1 cellular context compared by ENCODE assay signal in the genomic region with DNA sequence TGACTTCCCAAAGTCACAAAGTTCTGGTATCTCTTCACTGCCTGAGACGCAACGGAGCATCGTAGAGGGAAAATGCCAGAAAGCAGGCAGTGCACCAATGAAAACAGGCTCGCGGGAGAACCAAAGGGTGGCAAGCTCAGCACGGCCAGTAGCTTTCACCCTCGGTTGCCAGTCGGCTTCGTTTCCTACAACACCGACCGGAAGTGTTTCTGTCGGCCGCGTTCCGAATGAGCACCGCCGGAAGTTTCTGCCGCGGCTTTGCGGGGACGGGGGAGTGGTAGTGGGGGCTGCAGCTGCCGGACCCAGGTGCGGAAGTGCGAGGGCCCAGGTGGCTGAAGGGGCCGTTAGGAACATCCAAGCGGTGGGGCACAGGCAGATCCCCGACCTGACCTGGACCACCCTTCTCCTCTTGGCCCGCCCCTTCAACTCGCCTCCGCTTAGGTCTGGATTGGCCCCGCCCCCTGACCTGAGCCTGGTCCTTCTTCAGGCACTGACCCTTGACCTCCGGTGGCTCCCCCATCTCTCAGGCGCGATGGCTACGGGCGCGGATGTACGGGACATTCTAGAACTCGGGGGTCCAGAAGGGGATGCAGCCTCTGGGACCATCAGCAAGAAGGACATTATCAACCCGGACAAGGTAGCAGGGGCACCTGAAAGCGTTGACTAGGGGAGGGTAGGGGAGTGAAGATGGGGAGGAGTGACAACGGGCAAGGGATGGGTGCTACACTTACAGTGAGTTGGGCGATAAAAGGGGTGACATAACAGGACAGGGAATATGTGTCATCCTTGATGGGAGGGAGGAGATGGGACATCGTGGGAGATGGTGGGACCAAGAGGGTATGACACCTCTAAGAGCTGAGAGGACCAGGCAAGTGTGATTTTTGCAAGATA.
A peak's percentile ranks its signal among the peaks of the same experiment; 100 is the strongest.
TF ChIP-seq lines count a peak whose summit lies in the region.

A gene with protein sequence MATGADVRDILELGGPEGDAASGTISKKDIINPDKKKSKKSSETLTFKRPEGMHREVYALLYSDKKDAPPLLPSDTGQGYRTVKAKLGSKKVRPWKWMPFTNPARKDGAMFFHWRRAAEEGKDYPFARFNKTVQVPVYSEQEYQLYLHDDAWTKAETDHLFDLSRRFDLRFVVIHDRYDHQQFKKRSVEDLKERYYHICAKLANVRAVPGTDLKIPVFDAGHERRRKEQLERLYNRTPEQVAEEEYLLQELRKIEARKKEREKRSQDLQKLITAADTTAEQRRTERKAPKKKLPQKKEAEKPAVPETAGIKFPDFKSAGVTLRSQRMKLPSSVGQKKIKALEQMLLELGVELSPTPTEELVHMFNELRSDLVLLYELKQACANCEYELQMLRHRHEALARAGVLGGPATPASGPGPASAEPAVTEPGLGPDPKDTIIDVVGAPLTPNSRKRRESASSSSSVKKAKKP (plus strand): TSS at position 250 of the 891 bp plus-strand sequence. CDS start 283 bp downstream, at position 533.

TF ChIP-seq in GM12878, 131 proteins besides CTCF, POLR2A, EP300 and RAD21 (continued from another document and continues in another):
- peak; percentile 95 for TF ChIP-seq RELA (IDR thresholded peaks at IDR 0.05; ENCODE audit: borderline replicate concordance, partially characterized antibody)
- TF ChIP-seq, protein P1, sequence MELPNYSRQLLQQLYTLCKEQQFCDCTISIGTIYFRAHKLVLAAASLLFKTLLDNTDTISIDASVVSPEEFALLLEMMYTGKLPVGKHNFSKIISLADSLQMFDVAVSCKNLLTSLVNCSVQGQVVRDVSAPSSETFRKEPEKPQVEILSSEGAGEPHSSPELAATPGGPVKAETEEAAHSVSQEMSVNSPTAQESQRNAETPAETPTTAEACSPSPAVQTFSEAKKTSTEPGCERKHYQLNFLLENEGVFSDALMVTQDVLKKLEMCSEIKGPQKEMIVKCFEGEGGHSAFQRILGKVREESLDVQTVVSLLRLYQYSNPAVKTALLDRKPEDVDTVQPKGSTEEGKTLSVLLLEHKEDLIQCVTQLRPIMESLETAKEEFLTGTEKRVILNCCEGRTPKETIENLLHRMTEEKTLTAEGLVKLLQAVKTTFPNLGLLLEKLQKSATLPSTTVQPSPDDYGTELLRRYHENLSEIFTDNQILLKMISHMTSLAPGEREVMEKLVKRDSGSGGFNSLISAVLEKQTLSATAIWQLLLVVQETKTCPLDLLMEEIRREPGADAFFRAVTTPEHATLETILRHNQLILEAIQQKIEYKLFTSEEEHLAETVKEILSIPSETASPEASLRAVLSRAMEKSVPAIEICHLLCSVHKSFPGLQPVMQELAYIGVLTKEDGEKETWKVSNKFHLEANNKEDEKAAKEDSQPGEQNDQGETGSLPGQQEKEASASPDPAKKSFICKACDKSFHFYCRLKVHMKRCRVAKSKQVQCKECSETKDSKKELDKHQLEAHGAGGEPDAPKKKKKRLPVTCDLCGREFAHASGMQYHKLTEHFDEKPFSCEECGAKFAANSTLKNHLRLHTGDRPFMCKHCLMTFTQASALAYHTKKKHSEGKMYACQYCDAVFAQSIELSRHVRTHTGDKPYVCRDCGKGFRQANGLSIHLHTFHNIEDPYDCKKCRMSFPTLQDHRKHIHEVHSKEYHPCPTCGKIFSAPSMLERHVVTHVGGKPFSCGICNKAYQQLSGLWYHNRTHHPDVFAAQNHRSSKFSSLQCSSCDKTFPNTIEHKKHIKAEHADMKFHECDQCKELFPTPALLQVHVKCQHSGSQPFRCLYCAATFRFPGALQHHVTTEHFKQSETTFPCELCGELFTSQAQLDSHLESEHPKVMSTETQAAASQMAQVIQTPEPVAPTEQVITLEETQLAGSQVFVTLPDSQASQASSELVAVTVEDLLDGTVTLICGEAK (IDR thresholded peaks at IDR 0.05; ENCODE audit: borderline replicate concordance), result peak; percentile 100
- peak; percentile 92 for TF ChIP-seq SMARCA5 (IDR thresholded peaks at IDR 0.05)
- TF ChIP-seq, protein P2, sequence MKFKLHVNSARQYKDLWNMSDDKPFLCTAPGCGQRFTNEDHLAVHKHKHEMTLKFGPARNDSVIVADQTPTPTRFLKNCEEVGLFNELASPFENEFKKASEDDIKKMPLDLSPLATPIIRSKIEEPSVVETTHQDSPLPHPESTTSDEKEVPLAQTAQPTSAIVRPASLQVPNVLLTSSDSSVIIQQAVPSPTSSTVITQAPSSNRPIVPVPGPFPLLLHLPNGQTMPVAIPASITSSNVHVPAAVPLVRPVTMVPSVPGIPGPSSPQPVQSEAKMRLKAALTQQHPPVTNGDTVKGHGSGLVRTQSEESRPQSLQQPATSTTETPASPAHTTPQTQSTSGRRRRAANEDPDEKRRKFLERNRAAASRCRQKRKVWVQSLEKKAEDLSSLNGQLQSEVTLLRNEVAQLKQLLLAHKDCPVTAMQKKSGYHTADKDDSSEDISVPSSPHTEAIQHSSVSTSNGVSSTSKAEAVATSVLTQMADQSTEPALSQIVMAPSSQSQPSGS (IDR thresholded peaks at IDR 0.05; ENCODE audit: low read length), result no peak
- TF ChIP-seq PAX5 (IDR thresholded peaks at IDR 0.05; ENCODE audit: borderline replicate concordance, low read depth, low read length), result peak; percentile 67; the same call in 1 of the 2 replicates
- TF ChIP-seq POLR2AphosphoS2 (IDR thresholded peaks at IDR 0.05; ENCODE audit: low read depth, low read length), result peak; percentile 84
- peak; percentile 100 for TF ChIP-seq GABPA (IDR thresholded peaks at IDR 0.05; ENCODE audit: low read depth)
- TF ChIP-seq SPI1 (IDR thresholded peaks at IDR 0.05; ENCODE audit: borderline replicate concordance, insufficient read depth, low read depth, low read length), result peak; percentile 55; the same call in 1 of the 2 replicates
- TF ChIP-seq TAF1 (IDR thresholded peaks at IDR 0.05; ENCODE audit: borderline replicate concordance, low read depth, low read length), result peak; percentile 93
- TF ChIP-seq, protein P3, sequence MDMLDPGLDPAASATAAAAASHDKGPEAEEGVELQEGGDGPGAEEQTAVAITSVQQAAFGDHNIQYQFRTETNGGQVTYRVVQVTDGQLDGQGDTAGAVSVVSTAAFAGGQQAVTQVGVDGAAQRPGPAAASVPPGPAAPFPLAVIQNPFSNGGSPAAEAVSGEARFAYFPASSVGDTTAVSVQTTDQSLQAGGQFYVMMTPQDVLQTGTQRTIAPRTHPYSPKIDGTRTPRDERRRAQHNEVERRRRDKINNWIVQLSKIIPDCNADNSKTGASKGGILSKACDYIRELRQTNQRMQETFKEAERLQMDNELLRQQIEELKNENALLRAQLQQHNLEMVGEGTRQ (IDR thresholded peaks at IDR 0.05; ENCODE audit: borderline replicate concordance, low read depth, low read length), result no peak
- TF ChIP-seq HCFC1 (IDR thresholded peaks at IDR 0.05; ENCODE audit: low read length), result peak; percentile 93
- TF ChIP-seq, protein P4, sequence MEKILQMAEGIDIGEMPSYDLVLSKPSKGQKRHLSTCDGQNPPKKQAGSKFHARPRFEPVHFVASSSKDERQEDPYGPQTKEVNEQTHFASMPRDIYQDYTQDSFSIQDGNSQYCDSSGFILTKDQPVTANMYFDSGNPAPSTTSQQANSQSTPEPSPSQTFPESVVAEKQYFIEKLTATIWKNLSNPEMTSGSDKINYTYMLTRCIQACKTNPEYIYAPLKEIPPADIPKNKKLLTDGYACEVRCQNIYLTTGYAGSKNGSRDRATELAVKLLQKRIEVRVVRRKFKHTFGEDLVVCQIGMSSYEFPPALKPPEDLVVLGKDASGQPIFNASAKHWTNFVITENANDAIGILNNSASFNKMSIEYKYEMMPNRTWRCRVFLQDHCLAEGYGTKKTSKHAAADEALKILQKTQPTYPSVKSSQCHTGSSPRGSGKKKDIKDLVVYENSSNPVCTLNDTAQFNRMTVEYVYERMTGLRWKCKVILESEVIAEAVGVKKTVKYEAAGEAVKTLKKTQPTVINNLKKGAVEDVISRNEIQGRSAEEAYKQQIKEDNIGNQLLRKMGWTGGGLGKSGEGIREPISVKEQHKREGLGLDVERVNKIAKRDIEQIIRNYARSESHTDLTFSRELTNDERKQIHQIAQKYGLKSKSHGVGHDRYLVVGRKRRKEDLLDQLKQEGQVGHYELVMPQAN (conservative IDR thresholded peaks at IDR 0.05), result peak; percentile 64; the same call in 1 of the 2 replicates
- no peak for TF ChIP-seq SMAD1 (IDR thresholded peaks at IDR 0.05; ENCODE audit: low read depth, partially characterized antibody)
- peak; percentile 63 for TF ChIP-seq ATF7 (IDR thresholded peaks at IDR 0.05; ENCODE audit: low read depth)
- no peak for TF ChIP-seq JUND (IDR thresholded peaks at IDR 0.05; ENCODE audit: low read depth, low read length)
- TF ChIP-seq GATAD2B (conservative IDR thresholded peaks at IDR 0.05; ENCODE audit: low read depth), result peak; percentile 84
- no peak for TF ChIP-seq MYB (IDR thresholded peaks at IDR 0.05; ENCODE audit: borderline replicate concordance, low read depth, low read length)
- TF ChIP-seq RAD51 (IDR thresholded peaks at IDR 0.05), result peak; percentile 37; the same call in 1 of the 2 replicates
- TF ChIP-seq, protein P5, sequence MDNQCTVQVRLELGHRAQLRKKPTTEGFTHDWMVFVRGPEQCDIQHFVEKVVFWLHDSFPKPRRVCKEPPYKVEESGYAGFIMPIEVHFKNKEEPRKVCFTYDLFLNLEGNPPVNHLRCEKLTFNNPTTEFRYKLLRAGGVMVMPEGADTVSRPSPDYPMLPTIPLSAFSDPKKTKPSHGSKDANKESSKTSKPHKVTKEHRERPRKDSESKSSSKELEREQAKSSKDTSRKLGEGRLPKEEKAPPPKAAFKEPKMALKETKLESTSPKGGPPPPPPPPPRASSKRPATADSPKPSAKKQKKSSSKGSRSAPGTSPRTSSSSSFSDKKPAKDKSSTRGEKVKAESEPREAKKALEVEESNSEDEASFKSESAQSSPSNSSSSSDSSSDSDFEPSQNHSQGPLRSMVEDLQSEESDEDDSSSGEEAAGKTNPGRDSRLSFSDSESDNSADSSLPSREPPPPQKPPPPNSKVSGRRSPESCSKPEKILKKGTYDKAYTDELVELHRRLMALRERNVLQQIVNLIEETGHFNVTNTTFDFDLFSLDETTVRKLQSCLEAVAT (IDR thresholded peaks at IDR 0.05), result peak; percentile 85; the same call in 1 of the 2 replicates
- TF ChIP-seq MTA2 (IDR thresholded peaks at IDR 0.05; ENCODE audit: low read depth), result peak; percentile 61
- peak; percentile 94 for TF ChIP-seq ZZZ3 (IDR thresholded peaks at IDR 0.05; ENCODE audit: control insufficient read depth, insufficient read length, low read depth)
- peak; percentile 98 for TF ChIP-seq WRNIP1 (IDR thresholded peaks at IDR 0.05; ENCODE audit: borderline replicate concordance, low read depth, low read length)
- TF ChIP-seq, protein P6, sequence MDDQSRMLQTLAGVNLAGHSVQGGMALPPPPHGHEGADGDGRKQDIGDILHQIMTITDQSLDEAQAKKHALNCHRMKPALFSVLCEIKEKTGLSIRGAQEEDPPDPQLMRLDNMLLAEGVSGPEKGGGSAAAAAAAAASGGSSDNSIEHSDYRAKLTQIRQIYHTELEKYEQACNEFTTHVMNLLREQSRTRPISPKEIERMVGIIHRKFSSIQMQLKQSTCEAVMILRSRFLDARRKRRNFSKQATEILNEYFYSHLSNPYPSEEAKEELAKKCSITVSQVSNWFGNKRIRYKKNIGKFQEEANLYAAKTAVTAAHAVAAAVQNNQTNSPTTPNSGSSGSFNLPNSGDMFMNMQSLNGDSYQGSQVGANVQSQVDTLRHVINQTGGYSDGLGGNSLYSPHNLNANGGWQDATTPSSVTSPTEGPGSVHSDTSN (IDR thresholded peaks at IDR 0.05; ENCODE audit: insufficient replicate concordance, low read depth, low read length), result no peak
- TF ChIP-seq RFX5 (IDR thresholded peaks at IDR 0.05; ENCODE audit: low read depth, low read length), result 0 out of 2 replicates have a peak, but pooled peaks have one; percentile 11
- no peak for TF ChIP-seq NFIC (IDR thresholded peaks at IDR 0.05; ENCODE audit: low read depth, low read length)
- peak; percentile 56 for TF ChIP-seq DPF2 (IDR thresholded peaks at IDR 0.05)
- TF ChIP-seq CREM (IDR thresholded peaks at IDR 0.05; ENCODE audit: low read depth), result peak; percentile 83
- TF ChIP-seq, protein P7, sequence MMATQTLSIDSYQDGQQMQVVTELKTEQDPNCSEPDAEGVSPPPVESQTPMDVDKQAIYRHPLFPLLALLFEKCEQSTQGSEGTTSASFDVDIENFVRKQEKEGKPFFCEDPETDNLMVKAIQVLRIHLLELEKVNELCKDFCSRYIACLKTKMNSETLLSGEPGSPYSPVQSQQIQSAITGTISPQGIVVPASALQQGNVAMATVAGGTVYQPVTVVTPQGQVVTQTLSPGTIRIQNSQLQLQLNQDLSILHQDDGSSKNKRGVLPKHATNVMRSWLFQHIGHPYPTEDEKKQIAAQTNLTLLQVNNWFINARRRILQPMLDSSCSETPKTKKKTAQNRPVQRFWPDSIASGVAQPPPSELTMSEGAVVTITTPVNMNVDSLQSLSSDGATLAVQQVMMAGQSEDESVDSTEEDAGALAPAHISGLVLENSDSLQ (IDR thresholded peaks at IDR 0.05), result peak; percentile 88
- no peak for TF ChIP-seq SUZ12 (IDR thresholded peaks at IDR 0.05; ENCODE audit: unreplicated experiment)
- TF ChIP-seq, protein P8, sequence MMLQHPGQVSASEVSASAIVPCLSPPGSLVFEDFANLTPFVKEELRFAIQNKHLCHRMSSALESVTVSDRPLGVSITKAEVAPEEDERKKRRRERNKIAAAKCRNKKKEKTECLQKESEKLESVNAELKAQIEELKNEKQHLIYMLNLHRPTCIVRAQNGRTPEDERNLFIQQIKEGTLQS (IDR thresholded peaks at IDR 0.05; ENCODE audit: borderline replicate concordance, extremely low read depth, low read depth, low read length), result no peak
- peak; percentile 90; the same call in 1 of the 2 replicates for TF ChIP-seq RCOR1 (conservative IDR thresholded peaks at IDR 0.05; ENCODE audit: low read depth, low read length)
- TF ChIP-seq CBX5 (IDR thresholded peaks at IDR 0.05; ENCODE audit: low read depth), result peak; percentile 95
- peak; percentile 61 to 97 for TF ChIP-seq EGR1 (IDR thresholded peaks at IDR 0.05; ENCODE audit: borderline replicate concordance in 1 of 2, low read depth in 2 of 2, low read length in 2 of 2)
- peak; percentile 39 for TF ChIP-seq MEF2B (IDR thresholded peaks at IDR 0.05; ENCODE audit: partially characterized antibody, poor library complexity, severe bottlenecking)
- peak; percentile 79 for TF ChIP-seq SIX5 (IDR thresholded peaks at IDR 0.05; ENCODE audit: low read depth, low read length, severe bottlenecking)
- TF ChIP-seq PAX8 (IDR thresholded peaks at IDR 0.05), result no peak
- no peak for TF ChIP-seq ZNF217 (IDR thresholded peaks at IDR 0.05)
- TF ChIP-seq ZBED1 (IDR thresholded peaks at IDR 0.05; ENCODE audit: borderline replicate concordance), result no peak
- peak; percentile 63 to 95; a peak in 3 of 4 replicates for TF ChIP-seq SRF (IDR thresholded peaks at IDR 0.05; ENCODE audit: low read depth in 2 of 2, low read length in 2 of 2)
- peak; percentile 91 for TF ChIP-seq TBL1XR1 (IDR thresholded peaks at IDR 0.05; ENCODE audit: low read depth, low read length)
- peak; percentile 36; the same call in 1 of the 2 replicates for TF ChIP-seq TARDBP (IDR thresholded peaks at IDR 0.05; ENCODE audit: borderline replicate concordance)
